In the genomic region with DNA sequence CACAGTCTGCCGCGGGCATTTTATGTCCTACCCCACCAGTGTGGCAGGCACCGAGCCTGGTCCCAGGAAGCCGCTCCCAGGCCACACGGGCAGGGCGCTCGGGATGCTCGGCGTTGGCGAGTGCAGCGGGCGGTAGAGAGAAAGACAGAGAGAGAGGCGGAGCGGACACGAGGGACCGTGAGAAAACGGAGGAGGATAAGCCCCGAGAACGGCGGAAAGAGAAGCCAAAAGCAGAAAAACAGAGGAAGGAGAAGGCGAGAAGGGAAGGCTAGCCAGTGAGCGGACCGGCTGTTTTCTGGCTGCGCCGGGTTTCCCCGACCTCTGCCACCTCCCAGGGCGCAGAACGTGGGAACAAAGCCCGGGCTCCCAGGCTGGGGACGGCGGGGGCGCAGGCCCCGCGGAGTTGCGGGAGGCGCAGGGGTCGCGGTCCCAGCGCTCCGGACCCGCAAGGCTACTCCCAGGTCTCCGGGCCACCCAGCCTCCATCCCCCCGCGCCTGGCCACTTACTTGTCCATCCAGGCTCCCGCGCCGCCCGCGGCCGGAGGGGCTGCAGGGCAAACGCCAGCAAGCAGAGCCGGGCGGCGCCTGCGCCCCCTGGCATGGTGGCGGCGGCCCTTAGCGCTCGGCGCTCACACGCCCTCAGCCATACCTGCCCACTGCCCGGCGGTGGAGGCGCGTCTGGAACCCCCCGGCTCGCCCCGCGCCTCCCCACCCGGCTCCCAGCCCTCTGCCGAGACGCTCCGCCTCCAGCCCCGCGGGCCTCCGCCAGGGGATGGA, we compare ENCODE assay signal across 8 cellular contexts. TPM values are rescaled to one million over a fixed set of nuclear protein-coding genes. Genes with fewer than 3 reads are reported as not detected.
DNase-seq lines count a peak whose midpoint lies in the region; ATAC-seq and TF ChIP-seq lines count a peak whose summit lies in the region.

A gene with protein sequence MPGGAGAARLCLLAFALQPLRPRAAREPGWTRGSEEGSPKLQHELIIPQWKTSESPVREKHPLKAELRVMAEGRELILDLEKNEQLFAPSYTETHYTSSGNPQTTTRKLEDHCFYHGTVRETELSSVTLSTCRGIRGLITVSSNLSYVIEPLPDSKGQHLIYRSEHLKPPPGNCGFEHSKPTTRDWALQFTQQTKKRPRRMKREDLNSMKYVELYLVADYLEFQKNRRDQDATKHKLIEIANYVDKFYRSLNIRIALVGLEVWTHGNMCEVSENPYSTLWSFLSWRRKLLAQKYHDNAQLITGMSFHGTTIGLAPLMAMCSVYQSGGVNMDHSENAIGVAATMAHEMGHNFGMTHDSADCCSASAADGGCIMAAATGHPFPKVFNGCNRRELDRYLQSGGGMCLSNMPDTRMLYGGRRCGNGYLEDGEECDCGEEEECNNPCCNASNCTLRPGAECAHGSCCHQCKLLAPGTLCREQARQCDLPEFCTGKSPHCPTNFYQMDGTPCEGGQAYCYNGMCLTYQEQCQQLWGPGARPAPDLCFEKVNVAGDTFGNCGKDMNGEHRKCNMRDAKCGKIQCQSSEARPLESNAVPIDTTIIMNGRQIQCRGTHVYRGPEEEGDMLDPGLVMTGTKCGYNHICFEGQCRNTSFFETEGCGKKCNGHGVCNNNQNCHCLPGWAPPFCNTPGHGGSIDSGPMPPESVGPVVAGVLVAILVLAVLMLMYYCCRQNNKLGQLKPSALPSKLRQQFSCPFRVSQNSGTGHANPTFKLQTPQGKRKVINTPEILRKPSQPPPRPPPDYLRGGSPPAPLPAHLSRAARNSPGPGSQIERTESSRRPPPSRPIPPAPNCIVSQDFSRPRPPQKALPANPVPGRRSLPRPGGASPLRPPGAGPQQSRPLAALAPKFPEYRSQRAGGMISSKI (minus strand): TSS at position 680 of the 777 bp plus-strand sequence. CDS start 79 bp downstream, at position 601.

- H3K79me2 ChIP-seq in SU-DHL-6 (ENCODE audit: insufficient read depth, low read length) = peaks cover 46% of the 10 kb centered on the region

- peaks cover 5% of the 10 kb centered on the region for H3K36me3 ChIP-seq in SU-DHL-6 (ENCODE audit: low read length)

- in situ Hi-C loops in astrocyte of the cerebellum (cut with HindIII; ENCODE audit: low sequenced_read_pairs) = no loop called here

- H3K9me3 ChIP-seq in SU-DHL-6 (ENCODE audit: insufficient read depth, low read length) = no peaks in the 10 kb centered on the region

- H4K20me1 ChIP-seq in SU-DHL-6 (ENCODE audit: low read depth, low read length) = no peaks in the 10 kb centered on the region

- peak within 1 kb of the TSS; percentile 75 for H3K4me3 ChIP-seq in GM08714 (ENCODE audit: low read length)
- peak within 1 kb of the TSS; percentile 91 for H3K4me3 ChIP-seq in SU-DHL-6 (ENCODE audit: insufficient read depth, low read length, poor library complexity, severe bottlenecking)
- H3K4me3 ChIP-seq in astrocyte of the cerebellum (ENCODE audit: low read depth, low read length) = peak within 1 kb of the TSS; percentile 89

- DNase-seq in astrocyte of the cerebellum (ENCODE audit: low read depth) (no peak), hepatic stellate cell (ENCODE audit: low spot score) (peak; percentile 84), sciatic nerve (ENCODE audit: low spot score) (peak; percentile 81), DMS153 treated with DMSO at 0.1 percent for 48 hours (lab: John Stamatoyannopoulos, UW; ENCODE audit: unreplicated experiment) (no peak)

- peak within 1 kb of the TSS; percentile 88 for H3K9ac ChIP-seq in SU-DHL-6 (ENCODE audit: low read length)

- H2AFZ ChIP-seq in SU-DHL-6 (ENCODE audit: low read depth, low read length, severe bottlenecking) = peak within 1 kb of the TSS; percentile 64

- no peaks in the 10 kb centered on the region for H3K27me3 ChIP-seq in SU-DHL-6 (ENCODE audit: low read length)

- no peaks in the 10 kb centered on the region for H3K9me2 ChIP-seq in SU-DHL-6 (replicated peaks; ENCODE audit: insufficient read depth, low read length)

- peaks cover 32% of the 10 kb centered on the region for H3F3A ChIP-seq in SU-DHL-6 (ENCODE audit: insufficient read depth)

- peak within 1 kb of the TSS; percentile 93 for H3K27ac ChIP-seq in SU-DHL-6 (ENCODE audit: low read depth, low read length)

- intact Hi-C loops in sciatic nerve (cut with DNase I) = no loop called here

- ATAC-seq in HG03045 (IDR thresholded peaks at IDR 0.05; ENCODE audit: unreplicated experiment) = peak; percentile 61
- peak; percentile 89 for ATAC-seq in sciatic nerve
- no peak for ATAC-seq in HG03135 (IDR thresholded peaks at IDR 0.05; ENCODE audit: unreplicated experiment)

- TF ChIP-seq CTCF in SU-DHL-6 (IDR thresholded peaks at IDR 0.05; ENCODE audit: insufficient read depth, low read length, poor library complexity, severe bottlenecking) (no peak), astrocyte of the cerebellum (IDR thresholded peaks at IDR 0.05; ENCODE audit: low read depth, low read length, missing control alignments) (peak; percentile 4)

- H3K4me2 ChIP-seq in SU-DHL-6 (ENCODE audit: low read depth, low read length, poor library complexity, severe bottlenecking) = peak within 1 kb of the TSS; percentile 94

RNA-seq across cellular contexts. Expression of the gene that starts here (rescaled TPM):
- 23.0 TPM for total RNA-seq in sciatic nerve

Comparison
In these comparisons a context has a peak if more than half of its experiments do, and no peak if none do; other contexts are left out.
1. DNase-seq: peak in hepatic stellate cell (single experiment) and sciatic nerve (single experiment); none in astrocyte of the cerebellum (single experiment) and DMS153 treated with DMSO at 0.1 percent for 48 hours (single experiment).
2. Peak in every context shown above with its lines, with median percentiles within 50 percentile points of each other: H3K4me3 ChIP-seq.